Comparison of ENCODE assay signal across 8 cellular contexts in genomic region chr12:110316861-110317260, GRCh38. TPM values are rescaled to one million over a fixed set of nuclear protein-coding genes. Genes with fewer than 3 reads are reported as not detected.
DNase-seq lines count a peak whose midpoint lies in the region; ATAC-seq and TF ChIP-seq lines count a peak whose summit lies in the region.

No MANE protein-coding gene starts in this region.

- H3K27me3 ChIP-seq in upper lobe of left lung: no peaks in the 10 kb centered on the region

- peak; percentile 11 to 35 for ATAC-seq in activated T-cell treated with anti-CD3 and anti-CD28 coated beads, Interleukin-2, amount 50 U/mL, for 4 hours
- ATAC-seq in activated naive CD8-positive, alpha-beta T cell treated with anti-CD3 and anti-CD28 coated beads, Interleukin-2, amount 50 U/mL, for 24 hours: no peak
- peak in 1 of 2 donors; percentile 74 for ATAC-seq in upper lobe of left lung (ENCODE audit: low FRiP score in 2 of 2)

- peak overlapping the region in 3 of 4 donors; percentile 19 to 38 (median 24) for H3K27ac ChIP-seq in upper lobe of left lung

- TF ChIP-seq CTCF in upper lobe of left lung (IDR thresholded peaks at IDR 0.05) (no peak), GM13976 (IDR thresholded peaks at IDR 0.05; ENCODE audit: borderline replicate concordance, control extremely low read depth, extremely low read depth, insufficient read depth, missing control alignments) (no peak)

- H3K4me1 Mint-ChIP-seq in activated T-cell treated with anti-CD3 and anti-CD28 coated beads, Interleukin-2, amount 50 U/mL, for 4 hours (ENCODE audit: low read depth): peaks cover 46% of the 10 kb centered on the region
- H3K4me1 Mint-ChIP-seq in activated naive CD8-positive, alpha-beta T cell treated with anti-CD3 and anti-CD28 coated beads, Interleukin-2, amount 50 U/mL, for 24 hours: peaks cover 58% of the 10 kb centered on the region
- peaks cover 42 to 70% of the 10 kb centered on the region in 2 donors for H3K4me1 Mint-ChIP-seq in immature natural killer cell

- WGBS in upper lobe of left lung, 2 donors: 22 to 43% methylated on average over 4 of the region's 4 CpGs

- no peaks in the 10 kb centered on the region for H3K27me3 Mint-ChIP-seq in activated T-cell treated with anti-CD3 and anti-CD28 coated beads, Interleukin-2, amount 50 U/mL, for 4 hours (ENCODE audit: low read depth)
- no peaks in the 10 kb centered on the region for H3K27me3 Mint-ChIP-seq in activated naive CD8-positive, alpha-beta T cell treated with anti-CD3 and anti-CD28 coated beads, Interleukin-2, amount 50 U/mL, for 24 hours
- peaks cover 0 to 3% (median 2%) of the 10 kb centered on the region in 3 donors for H3K27me3 Mint-ChIP-seq in immature natural killer cell (ENCODE audit: low read depth in 3 of 3)

- peaks cover 21% of the 10 kb centered on the region for H3K36me3 Mint-ChIP-seq in activated T-cell treated with anti-CD3 and anti-CD28 coated beads, Interleukin-2, amount 50 U/mL, for 4 hours (ENCODE audit: insufficient read depth)
- peaks cover 41% of the 10 kb centered on the region for H3K36me3 Mint-ChIP-seq in activated naive CD8-positive, alpha-beta T cell treated with anti-CD3 and anti-CD28 coated beads, Interleukin-2, amount 50 U/mL, for 24 hours (ENCODE audit: low read depth)
- H3K36me3 Mint-ChIP-seq in immature natural killer cell: peaks cover 0 to 3% (median 0%) of the 10 kb centered on the region in 3 donors

- no peak for TF ChIP-seq EP300 in upper lobe of left lung (IDR thresholded peaks at IDR 0.05)

- H3K4me3 Mint-ChIP-seq in activated T-cell treated with anti-CD3 and anti-CD28 coated beads, Interleukin-2, amount 50 U/mL, for 4 hours: no peak overlapping the region
- no peak overlapping the region for H3K4me3 Mint-ChIP-seq in activated naive CD8-positive, alpha-beta T cell treated with anti-CD3 and anti-CD28 coated beads, Interleukin-2, amount 50 U/mL, for 24 hours
- no peak overlapping the region for H3K4me3 Mint-ChIP-seq in immature natural killer cell

- H3K9me3 Mint-ChIP-seq in activated T-cell treated with anti-CD3 and anti-CD28 coated beads, Interleukin-2, amount 50 U/mL, for 4 hours: no peaks in the 10 kb centered on the region
- H3K9me3 Mint-ChIP-seq in activated naive CD8-positive, alpha-beta T cell treated with anti-CD3 and anti-CD28 coated beads, Interleukin-2, amount 50 U/mL, for 24 hours: no peaks in the 10 kb centered on the region
- no peaks in the 10 kb centered on the region for H3K9me3 Mint-ChIP-seq in immature natural killer cell

- no peaks in the 10 kb centered on the region for H3K9me3 ChIP-seq in upper lobe of left lung

- TF ChIP-seq POLR2A in upper lobe of left lung (IDR thresholded peaks at IDR 0.05): no peak

- H3K36me3 ChIP-seq in upper lobe of left lung: peaks cover 0 to 11% (median 4%) of the 10 kb centered on the region in 4 donors

- no peak overlapping the region for H3K4me3 ChIP-seq in upper lobe of left lung

- H3K4me1 ChIP-seq in upper lobe of left lung: peaks cover 22 to 54% (median 28%) of the 10 kb centered on the region in 4 donors

- in situ Hi-C loops in GM13976 (cut with MboI; ENCODE audit: low sequenced_read_pairs, unreplicated experiment): no loop called here

- peak overlapping the region; percentile 39 for H3K27ac Mint-ChIP-seq in activated naive CD8-positive, alpha-beta T cell treated with anti-CD3 and anti-CD28 coated beads, Interleukin-2, amount 50 U/mL, for 24 hours
- peak overlapping the region; percentile 40 to 84 (median 60) for H3K27ac Mint-ChIP-seq in immature natural killer cell

- DNase-seq in activated T-cell treated with anti-CD3 and anti-CD28 coated beads, Interleukin-2, amount 50 U/mL, for 4 hours: no peak
- DNase-seq in activated T-cell treated with anti-CD3 and anti-CD28 coated beads for 4 hours: no peak
- DNase-seq in activated naive CD8-positive, alpha-beta T cell treated with anti-CD3 and anti-CD28 coated beads, Interleukin-2, amount 50 U/mL, for 24 hours: no peak
- no peak for DNase-seq in immature natural killer cell
- no peak for DNase-seq in upper lobe of left lung
- no peak for DNase-seq in cerebellum (ENCODE audit: low spot score)
- no peak for DNase-seq in GM13976 (ENCODE audit: low spot score)
- no peak for DNase-seq in NCI-H446 (lab: John Stamatoyannopoulos, UW)

RNA-seq across cellular contexts. Expression of gene ATP2A2, which starts 35.8 kb away (rescaled TPM):
- 100 to 1,000 TPM; 240 to 245 (median 241) TPM for total RNA-seq in activated T-cell treated with anti-CD3 and anti-CD28 coated beads, Interleukin-2, amount 50 U/mL, for 4 hours
- 1 to 10 TPM; 2.0 to 8.0 (median 2.5) TPM for polyA plus RNA-seq in immature natural killer cell
- 100 to 1,000 TPM in 5 of 6 donors, 10 to 100 TPM in 1; 91.7 to 166 (median 142) TPM for total RNA-seq in upper lobe of left lung
- total RNA-seq in cerebellum: 156 TPM
